In the genomic region with DNA sequence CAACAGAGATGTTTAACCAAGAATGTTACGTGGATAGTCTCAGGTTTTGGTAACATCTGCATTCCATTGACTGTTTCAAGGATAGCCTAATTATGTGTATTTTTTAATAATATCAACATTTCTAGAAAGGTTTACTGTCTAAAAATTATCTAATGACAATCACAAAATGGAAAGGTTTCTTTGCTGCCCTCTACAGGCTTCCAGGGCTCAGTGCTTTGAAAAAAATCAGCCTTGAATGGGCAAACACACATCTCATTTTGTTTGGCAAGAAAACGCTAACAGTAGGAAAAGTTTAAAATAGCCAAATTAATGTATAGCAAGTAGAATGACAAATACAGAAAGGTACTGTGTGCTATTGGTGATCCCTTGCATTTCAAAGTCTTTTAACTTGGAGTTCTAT, we compare ENCODE assay signal across 1 cellular context.
TF ChIP-seq lines count a peak whose summit lies in the region.

No MANE protein-coding gene starts in this region.

TF ChIP-seq in HCT116, 20 proteins besides CTCF, POLR2A, EP300 and RAD21 (continued from another document):
- no peak for TF ChIP-seq ZBTB33 (IDR thresholded peaks at IDR 0.05; ENCODE audit: extremely low read depth, insufficient replicate concordance, low read length)
